8 cellular contexts compared by ENCODE assay signal in the genomic region with DNA sequence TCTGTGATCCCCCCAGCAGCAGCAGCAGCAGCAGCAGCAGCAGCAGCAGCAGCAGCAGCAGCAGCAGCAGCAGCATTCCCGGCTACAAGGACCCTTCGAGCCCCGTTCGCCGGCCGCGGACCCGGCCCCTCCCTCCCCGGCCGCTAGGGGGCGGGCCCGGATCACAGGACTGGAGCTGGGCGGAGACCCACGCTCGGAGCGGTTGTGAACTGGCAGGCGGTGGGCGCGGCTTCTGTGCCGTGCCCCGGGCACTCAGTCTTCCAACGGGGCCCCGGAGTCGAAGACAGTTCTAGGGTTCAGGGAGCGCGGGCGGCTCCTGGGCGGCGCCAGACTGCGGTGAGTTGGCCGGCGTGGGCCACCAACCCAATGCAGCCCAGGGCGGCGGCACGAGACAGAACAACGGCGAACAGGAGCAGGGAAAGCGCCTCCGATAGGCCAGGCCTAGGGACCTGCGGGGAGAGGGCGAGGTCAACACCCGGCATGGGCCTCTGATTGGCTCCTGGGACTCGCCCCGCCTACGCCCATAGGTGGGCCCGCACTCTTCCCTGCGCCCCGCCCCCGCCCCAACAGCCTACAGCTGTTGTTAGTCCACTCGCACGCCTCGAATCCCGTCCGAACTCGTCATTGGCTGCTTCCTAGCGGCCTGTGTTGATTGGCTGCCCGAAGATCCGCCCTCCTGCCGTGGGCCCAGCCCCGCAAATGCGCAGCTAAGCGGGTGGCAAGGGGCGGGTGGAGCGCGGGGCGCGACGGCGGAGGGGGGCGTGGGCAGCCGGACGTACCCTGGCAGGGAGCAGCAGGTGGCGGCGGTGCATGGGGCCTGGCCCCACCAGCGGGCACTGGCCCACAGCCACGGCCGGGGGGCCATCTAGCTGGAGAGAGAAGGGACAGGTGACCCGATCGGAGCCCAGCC. TPM values are rescaled to one million over a fixed set of nuclear protein-coding genes. Genes with fewer than 3 reads are reported as not detected.
DNase-seq lines count a peak whose midpoint lies in the region; ATAC-seq, FAIRE-seq and TF ChIP-seq lines count a peak whose summit lies in the region.

No MANE protein-coding gene starts in this region.

- TF ChIP-seq POLR2A in GM12892 (IDR thresholded peaks at IDR 0.05; ENCODE audit: low read depth, low read length): no peak

- DNase-seq in GM12892 (ENCODE audit: insufficient read length): peak; percentile 95
- DNase-seq in NCI-H1694 treated with DMSO at 0.1 percent for 48 hours (lab: John Stamatoyannopoulos, UW): peak; percentile 96
- DNase-seq in T-helper 9 cell: peak; percentile 87
- DNase-seq in astrocyte of the hippocampus (ENCODE audit: low read depth, low spot score): peak; percentile 99
- DNase-seq in hippocampal formation (lab: John Stamatoyannopoulos, UW): peak; percentile 83 to 91
- DNase-seq in retina: peak; percentile 99

- ATAC-seq in HG02884 (IDR thresholded peaks at IDR 0.05; ENCODE audit: unreplicated experiment) (peak; percentile 43), HG03565 (IDR thresholded peaks at IDR 0.05; ENCODE audit: unreplicated experiment) (no peak)

- peak; percentile 99 for FAIRE-seq in GM12892 (lab: Jason Lieb, UNC)

RNA-seq across cellular contexts. Expression of gene SIX5, which starts 1.4 kb away (rescaled TPM):
- not detected for polyA plus RNA-seq in GM12892 (2012; ENCODE audit: missing spikeins)

RNA-seq across cellular contexts. Expression of gene DMPK, which starts 11.8 kb away (rescaled TPM):
- polyA plus RNA-seq in GM12892 (2012; ENCODE audit: missing spikeins): 16.2 TPM

RNA-seq across cellular contexts. Expression of gene DMWD, which starts 22.2 kb away (rescaled TPM):
- 13.4 TPM for polyA plus RNA-seq in GM12892 (2012; ENCODE audit: missing spikeins)

RNA-seq across cellular contexts. Expression of gene MEIOSIN, which starts 37.2 kb away (rescaled TPM):
- polyA plus RNA-seq in GM12892 (2012; ENCODE audit: missing spikeins): not detected

RNA-seq across cellular contexts. Expression of gene FBXO46, which starts 39.8 kb away (rescaled TPM):
- 7.3 TPM for polyA plus RNA-seq in GM12892 (2012; ENCODE audit: missing spikeins)
